ENCODE assay signal across 25 cellular contexts in the genomic region with DNA sequence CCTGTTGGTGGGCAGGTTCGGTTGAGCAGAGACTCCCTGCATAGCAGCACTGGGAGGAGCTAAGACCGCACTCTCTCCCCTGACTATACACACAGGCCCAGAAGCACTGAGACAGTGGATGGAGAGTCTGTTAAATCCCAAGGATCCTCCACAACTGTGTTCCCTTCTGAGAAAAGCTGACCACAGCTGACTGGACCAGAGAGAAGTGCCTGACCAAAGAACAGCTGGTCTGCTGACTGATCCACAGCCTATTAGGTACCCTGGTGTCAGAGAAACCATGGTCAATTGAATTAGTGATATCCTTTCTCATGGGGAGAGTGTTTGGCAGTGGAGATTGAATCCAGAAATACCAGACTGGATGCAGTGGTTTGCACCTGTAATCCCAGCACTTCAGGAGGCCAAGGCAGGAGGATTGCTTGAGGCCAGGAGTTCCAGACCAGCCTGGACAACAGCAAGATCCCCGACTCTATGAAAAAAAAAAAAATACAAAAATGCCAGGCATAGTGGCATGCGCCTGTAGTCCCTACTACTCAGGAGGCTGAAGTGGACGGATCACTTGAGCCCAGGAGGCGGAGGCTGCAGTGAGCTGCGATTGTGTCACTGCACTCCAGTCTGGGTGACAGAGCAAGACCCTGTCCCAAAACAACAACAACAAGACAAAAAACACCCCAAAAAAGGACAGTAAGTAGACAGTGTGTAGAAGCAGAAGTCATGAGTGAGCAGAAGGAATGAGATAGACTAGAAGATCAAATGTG.
"Had no signal": no experiment of that assay in that cellular context is flagged by ENCODE, and none has a peak within 500 bp of the region (broad histone marks: within the 10 kb centered on the region; RNA-seq: fewer than 3 reads in every experiment).

No MANE protein-coding gene starts in this region.

- H3K4me1 Mint-ChIP-seq: endodermal cell had no signal

- H3K9me3 ChIP-seq: esophagus muscularis mucosa, gastroesophageal sphincter, heart left ventricle, psoas muscle, sigmoid colon, spleen, thoracic aorta, tibial nerve, upper lobe of right lung, uterus had no signal

- H3K36me3 ChIP-seq: thoracic aorta, uterus had no signal

- DNase-seq: effector CD8-positive, alpha-beta T cell; endodermal cell; foreskin keratinocyte; kidney; naive B cell; psoas muscle; right cardiac atrium; sigmoid colon; spleen; stimulated activated CD4-positive, alpha-beta T cell treated with anti-CD3 and anti-CD28 coated beads, Interleukin-4, amount 100 ng/mL, for 4 hours; stimulated activated naive B cell treated with anti-CD40 and anti-IgM and Interleukin-4, amounts not matched to agents 10 μg/mL and 1 μg/mL and 100 μg/mL, for 72 hours; upper lobe of right lung; uterus had no signal

- H3K4me3 Mint-ChIP-seq: endodermal cell; memory B cell; natural killer cell treated with Interleukin-12 subunit alpha and Interleukin-12 subunit beta and Interleukin-15 and Interleukin-18, amount 100 ng/mL, for 72 hours; neural crest cell; stimulated activated naive B cell treated with anti-CD40 and anti-IgM and Interleukin-4, amounts not matched to agents 10 μg/mL and 1 μg/mL and 100 μg/mL, for 72 hours; stimulated activated naive CD8-positive, alpha-beta T cell treated with anti-CD3 and anti-CD28 coated beads, Interleukin-15, Interleukin-2, amounts not matched to agents 100 ng/mL and 50 ng/mL, for 24 hours had no signal

- H3K9me3 Mint-ChIP-seq: endodermal cell; memory B cell; naive B cell; natural killer cell treated with Interleukin-12 subunit alpha and Interleukin-12 subunit beta and Interleukin-15 and Interleukin-18, amount 100 ng/mL, for 72 hours; neural crest cell; stimulated activated naive B cell treated with anti-CD40 and anti-IgM and Interleukin-4, amounts not matched to agents 10 μg/mL and 1 μg/mL and 100 μg/mL, for 72 hours; stimulated activated naive CD8-positive, alpha-beta T cell treated with anti-CD3 and anti-CD28 coated beads, Interleukin-15, Interleukin-2, amounts not matched to agents 100 ng/mL and 50 ng/mL, for 24 hours had no signal

- H2AFZ ChIP-seq: hepatocyte had no signal

- H3K27ac Mint-ChIP-seq: endodermal cell; natural killer cell treated with Interleukin-12 subunit alpha and Interleukin-12 subunit beta and Interleukin-15 and Interleukin-18, amount 100 ng/mL, for 72 hours; stimulated activated naive B cell treated with anti-CD40 and anti-IgM and Interleukin-4, amounts not matched to agents 10 μg/mL and 1 μg/mL and 100 μg/mL, for 72 hours; stimulated activated naive CD8-positive, alpha-beta T cell treated with anti-CD3 and anti-CD28 coated beads, Interleukin-15, Interleukin-2, amounts not matched to agents 100 ng/mL and 50 ng/mL, for 24 hours had no signal

- H3K4me3 ChIP-seq: esophagus muscularis mucosa, gastroesophageal sphincter, hepatocyte, lung, psoas muscle, sigmoid colon, skin epidermis, thoracic aorta, tibial nerve, upper lobe of right lung, uterus had no signal

- H3K4me1 ChIP-seq: foreskin keratinocyte, psoas muscle, uterus had no signal

- H3K27ac ChIP-seq: esophagus muscularis mucosa, foreskin keratinocyte, gastroesophageal sphincter, hepatocyte, psoas muscle, sigmoid colon, skin epidermis, thoracic aorta, tibial nerve, upper lobe of right lung, uterus had no signal

- H3K4me2 ChIP-seq: hepatocyte had no signal

- H3K27me3 Mint-ChIP-seq: memory B cell; naive B cell; natural killer cell treated with Interleukin-12 subunit alpha and Interleukin-12 subunit beta and Interleukin-15 and Interleukin-18, amount 100 ng/mL, for 72 hours; stimulated activated naive B cell treated with anti-CD40 and anti-IgM and Interleukin-4, amounts not matched to agents 10 μg/mL and 1 μg/mL and 100 μg/mL, for 72 hours; stimulated activated naive CD8-positive, alpha-beta T cell treated with anti-CD3 and anti-CD28 coated beads, Interleukin-15, Interleukin-2, amounts not matched to agents 100 ng/mL and 50 ng/mL, for 24 hours had no signal

- H3K27me3 ChIP-seq: esophagus muscularis mucosa, foreskin keratinocyte, gastroesophageal sphincter, heart left ventricle, hepatocyte, sigmoid colon, spleen, tibial nerve, upper lobe of right lung, uterus had no signal

- H3K79me2 ChIP-seq: hepatocyte had no signal
